16 cellular contexts compared by ENCODE assay signal in the genomic region with DNA sequence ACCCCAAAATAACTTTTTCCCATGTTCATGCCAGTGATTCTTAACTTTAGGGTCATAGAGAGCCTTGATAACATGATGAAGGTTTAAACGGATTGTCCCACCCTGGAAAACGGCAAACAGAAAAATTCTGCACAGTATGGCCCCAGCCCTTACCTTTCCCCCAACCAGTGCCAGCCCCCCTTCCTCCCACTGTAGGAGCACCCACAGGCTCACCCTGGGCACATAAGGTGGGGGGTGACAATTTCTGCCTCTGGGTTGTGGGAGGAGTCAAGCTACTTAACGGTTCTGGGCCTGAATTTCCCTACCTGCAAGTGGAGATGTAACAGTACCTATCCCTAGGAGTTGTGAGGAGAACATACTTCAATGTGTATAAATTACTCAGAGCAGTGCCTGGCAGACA. TPM values are rescaled to one million over a fixed set of nuclear protein-coding genes. Genes with fewer than 3 reads are reported as not detected.
DNase-seq lines count a peak whose midpoint lies in the region; ATAC-seq and TF ChIP-seq lines count a peak whose summit lies in the region.
"Had no signal": no experiment of that assay in that cellular context is flagged by ENCODE, and none has a peak within 500 bp of the region (broad histone marks: within the 10 kb centered on the region; RNA-seq: fewer than 3 reads in every experiment).

No MANE protein-coding gene starts in this region.

- H3K23ac ChIP-seq in mesenchymal stem cell (ENCODE audit: low read length in 2 of 2) = no peak overlapping the region

- H2BK5ac ChIP-seq in mesenchymal stem cell (ENCODE audit: low read depth, low read length, poor library complexity, severe bottlenecking) = no peak overlapping the region

- no peak overlapping the region for H2AK5ac ChIP-seq in mesenchymal stem cell (ENCODE audit: low read length, severe bottlenecking)

- H3K14ac ChIP-seq in mesenchymal stem cell (ENCODE audit: low read length in 2 of 2) = no peak overlapping the region

- H3K9me3 Mint-ChIP-seq in activated CD8-positive, alpha-beta T cell treated with anti-CD3 and anti-CD28 coated beads for 36 hours = no peaks in the 10 kb centered on the region
- no peaks in the 10 kb centered on the region for H3K9me3 Mint-ChIP-seq in activated CD8-positive, alpha-beta T cell treated with anti-CD3 and anti-CD28 coated beads, Interleukin-2, amount 10 ng/mL, durations not matched to agents 7 days and 5 days (ENCODE audit: insufficient read depth)
- H3K9me3 Mint-ChIP-seq in activated CD4-positive, alpha-beta memory T cell treated with anti-CD3 and anti-CD28 coated beads for 36 hours = no peaks in the 10 kb centered on the region
- H3K9me3 Mint-ChIP-seq in activated T-helper 1 cell treated with anti-CD3 and anti-CD28 coated beads, Interleukin-12 subunit alpha, Interleukin-12 subunit beta, Interleukin-2, Interleukin-4 antibody, amounts not matched to agents 30 ng/mL and 10 ng/mL and 1 ng/mL, durations not matched to agents 14 hours and 24 hours and 36 hours = no peaks in the 10 kb centered on the region
- H3K9me3 Mint-ChIP-seq: naive B cell; T-helper 1 cell treated with Interleukin-12 subunit alpha and Interleukin-12 subunit beta and Interleukin-4 antibody, amounts not matched to agents 30 μg/mL and 1 μg/mL, for 36 hours had no signal

- peak overlapping the region; percentile 15 for H3K27ac ChIP-seq in mesenchymal stem cell (ENCODE audit: low read length, poor library complexity, severe bottlenecking)
- H3K27ac ChIP-seq in temporal lobe (ENCODE audit: low read depth, low read length) = peak overlapping the region; percentile 63
- H3K27ac ChIP-seq: A549 had no signal

- H2BK120ac ChIP-seq in mesenchymal stem cell (ENCODE audit: low read depth, low read length) = no peak overlapping the region

- peak overlapping the region; percentile 53 for H3K9ac ChIP-seq in mesenchymal stem cell (ENCODE audit: low read length)

- H3K36me3 Mint-ChIP-seq in activated CD8-positive, alpha-beta T cell treated with anti-CD3 and anti-CD28 coated beads for 36 hours (ENCODE audit: low read depth) = peaks cover 12% of the 10 kb centered on the region
- H3K36me3 Mint-ChIP-seq in activated CD8-positive, alpha-beta T cell treated with anti-CD3 and anti-CD28 coated beads, Interleukin-2, amount 10 ng/mL, durations not matched to agents 7 days and 5 days (ENCODE audit: low read depth) = peaks cover 37% of the 10 kb centered on the region
- peaks cover 16% of the 10 kb centered on the region for H3K36me3 Mint-ChIP-seq in activated CD4-positive, alpha-beta memory T cell treated with anti-CD3 and anti-CD28 coated beads for 36 hours
- H3K36me3 Mint-ChIP-seq in activated T-helper 1 cell treated with anti-CD3 and anti-CD28 coated beads, Interleukin-12 subunit alpha, Interleukin-12 subunit beta, Interleukin-2, Interleukin-4 antibody, amounts not matched to agents 30 ng/mL and 10 ng/mL and 1 ng/mL, durations not matched to agents 14 hours and 24 hours and 36 hours (ENCODE audit: low read depth) = peaks cover 6% of the 10 kb centered on the region
- H3K36me3 Mint-ChIP-seq: naive B cell had no signal

- H3K27me3 ChIP-seq in mesenchymal stem cell (ENCODE audit: control insufficient read depth in 1 of 2, insufficient read depth in 1 of 2, low read length in 2 of 2) = no peaks in the 10 kb centered on the region
- H3K27me3 ChIP-seq: brain microvascular endothelial cell had no signal

- no peak for DNase-seq in activated CD8-positive, alpha-beta T cell treated with anti-CD3 and anti-CD28 coated beads for 36 hours
- no peak for DNase-seq in activated CD8-positive, alpha-beta T cell treated with anti-CD3 and anti-CD28 coated beads, Interleukin-2, amount 10 ng/mL, durations not matched to agents 7 days and 5 days
- no peak for DNase-seq in activated CD4-positive, alpha-beta memory T cell treated with anti-CD3 and anti-CD28 coated beads for 36 hours
- DNase-seq in mesenchymal stem cell (no peak), erythroblast (lab: John Stamatoyannopoulos, UW) (no peak), GM19240 (ENCODE audit: insufficient read length, low spot score) (no peak)
- no peak for DNase-seq in activated T-helper 1 cell treated with anti-CD3 and anti-CD28 coated beads, Interleukin-12 subunit alpha, Interleukin-12 subunit beta, Interleukin-2, Interleukin-4 antibody, amounts not matched to agents 30 ng/mL and 10 ng/mL and 1 ng/mL, durations not matched to agents 14 hours and 24 hours and 36 hours (ENCODE audit: low spot score)
- DNase-seq: activated CD8-positive, alpha-beta memory T cell treated with anti-CD3 and anti-CD28 coated beads, Interleukin-2, amount 10 ng/mL, durations not matched to agents 7 days and 5 days; brain microvascular endothelial cell; naive B cell; NCI-H2029 treated with DMSO at 0.1 percent for 48 hours; stimulated activated naive CD4-positive, alpha-beta T cell had no signal

- peak overlapping the region in 1 of 2 experiments; percentile 76 for H3K18ac ChIP-seq in mesenchymal stem cell (ENCODE audit: low read depth in 1 of 2, low read length in 2 of 2)

- H3K36me3 ChIP-seq in mesenchymal stem cell (ENCODE audit: control insufficient read depth in 1 of 2, insufficient read depth in 2 of 2, low read depth in 1 of 2, low read length in 2 of 2) = peaks cover 76 to 81% of the 10 kb centered on the region in 2 experiments

- H3K4ac ChIP-seq in mesenchymal stem cell (ENCODE audit: low read depth in 1 of 2, low read length in 2 of 2) = peak overlapping the region in 1 of 2 experiments; percentile 59

- H2BK15ac ChIP-seq in mesenchymal stem cell (ENCODE audit: low read depth, poor library complexity, severe bottlenecking) = no peak overlapping the region

- no peak overlapping the region for H4K8ac ChIP-seq in mesenchymal stem cell (ENCODE audit: low read length)

- H3K9me3 ChIP-seq in mesenchymal stem cell (ENCODE audit: control insufficient read depth, low read length) = no peaks in the 10 kb centered on the region
- H3K9me3 ChIP-seq: A549 had no signal

- no peak overlapping the region for H2AFZ ChIP-seq in mesenchymal stem cell (ENCODE audit: low read depth, low read length)

- H3K4me3 ChIP-seq in mesenchymal stem cell (ENCODE audit: insufficient read depth in 1 of 2, low read depth in 1 of 2, low read length in 2 of 2) = no peak overlapping the region
- H3K4me3 ChIP-seq: A549 had no signal

- peak overlapping the region; percentile 4 for H3K27ac Mint-ChIP-seq in activated CD8-positive, alpha-beta T cell treated with anti-CD3 and anti-CD28 coated beads for 36 hours
- no peak overlapping the region for H3K27ac Mint-ChIP-seq in activated CD8-positive, alpha-beta T cell treated with anti-CD3 and anti-CD28 coated beads, Interleukin-2, amount 10 ng/mL, durations not matched to agents 7 days and 5 days
- H3K27ac Mint-ChIP-seq in activated CD4-positive, alpha-beta memory T cell treated with anti-CD3 and anti-CD28 coated beads for 36 hours = peak overlapping the region; percentile 40
- no peak overlapping the region for H3K27ac Mint-ChIP-seq in activated T-helper 1 cell treated with anti-CD3 and anti-CD28 coated beads, Interleukin-12 subunit alpha, Interleukin-12 subunit beta, Interleukin-2, Interleukin-4 antibody, amounts not matched to agents 30 ng/mL and 10 ng/mL and 1 ng/mL, durations not matched to agents 14 hours and 24 hours and 36 hours
- H3K27ac Mint-ChIP-seq: activated CD8-positive, alpha-beta memory T cell treated with anti-CD3 and anti-CD28 coated beads, Interleukin-2, amount 10 ng/mL, durations not matched to agents 7 days and 5 days; T-helper 1 cell treated with Interleukin-12 subunit alpha and Interleukin-12 subunit beta and Interleukin-4 antibody, amounts not matched to agents 30 μg/mL and 1 μg/mL, for 36 hours had no signal

- no peaks in the 10 kb centered on the region for H3K27me3 Mint-ChIP-seq in activated CD8-positive, alpha-beta T cell treated with anti-CD3 and anti-CD28 coated beads for 36 hours
- no peaks in the 10 kb centered on the region for H3K27me3 Mint-ChIP-seq in activated CD8-positive, alpha-beta T cell treated with anti-CD3 and anti-CD28 coated beads, Interleukin-2, amount 10 ng/mL, durations not matched to agents 7 days and 5 days (ENCODE audit: low read depth)
- no peaks in the 10 kb centered on the region for H3K27me3 Mint-ChIP-seq in activated CD4-positive, alpha-beta memory T cell treated with anti-CD3 and anti-CD28 coated beads for 36 hours
- H3K27me3 Mint-ChIP-seq in activated T-helper 1 cell treated with anti-CD3 and anti-CD28 coated beads, Interleukin-12 subunit alpha, Interleukin-12 subunit beta, Interleukin-2, Interleukin-4 antibody, amounts not matched to agents 30 ng/mL and 10 ng/mL and 1 ng/mL, durations not matched to agents 14 hours and 24 hours and 36 hours (ENCODE audit: insufficient read depth) = no peaks in the 10 kb centered on the region
- H3K27me3 Mint-ChIP-seq: activated CD8-positive, alpha-beta memory T cell treated with anti-CD3 and anti-CD28 coated beads, Interleukin-2, amount 10 ng/mL, durations not matched to agents 7 days and 5 days; naive B cell had no signal

- H3K4me3 Mint-ChIP-seq in activated CD8-positive, alpha-beta T cell treated with anti-CD3 and anti-CD28 coated beads for 36 hours = no peak overlapping the region
- no peak overlapping the region for H3K4me3 Mint-ChIP-seq in activated CD8-positive, alpha-beta T cell treated with anti-CD3 and anti-CD28 coated beads, Interleukin-2, amount 10 ng/mL, durations not matched to agents 7 days and 5 days
- H3K4me3 Mint-ChIP-seq in activated CD4-positive, alpha-beta memory T cell treated with anti-CD3 and anti-CD28 coated beads for 36 hours = no peak overlapping the region
- no peak overlapping the region for H3K4me3 Mint-ChIP-seq in activated T-helper 1 cell treated with anti-CD3 and anti-CD28 coated beads, Interleukin-12 subunit alpha, Interleukin-12 subunit beta, Interleukin-2, Interleukin-4 antibody, amounts not matched to agents 30 ng/mL and 10 ng/mL and 1 ng/mL, durations not matched to agents 14 hours and 24 hours and 36 hours
- H3K4me3 Mint-ChIP-seq: activated CD8-positive, alpha-beta memory T cell treated with anti-CD3 and anti-CD28 coated beads, Interleukin-2, amount 10 ng/mL, durations not matched to agents 7 days and 5 days; T-helper 1 cell treated with Interleukin-12 subunit alpha and Interleukin-12 subunit beta and Interleukin-4 antibody, amounts not matched to agents 30 μg/mL and 1 μg/mL, for 36 hours had no signal

- CTCF ChIA-PET in activated CD8-positive, alpha-beta T cell treated with anti-CD3 and anti-CD28 coated beads for 36 hours (lab: Charles Lee) = no interaction called here
- CTCF ChIA-PET in activated CD8-positive, alpha-beta T cell treated with anti-CD3 and anti-CD28 coated beads, Interleukin-2, amount 10 ng/mL, durations not matched to agents 7 days and 5 days (lab: Charles Lee) = interaction anchor here (1.8 kb wide), 1 partner anchor 17 kb away, joined by 5 read pairs; no protein-coding TSS in a partner anchor
- CTCF ChIA-PET in activated CD4-positive, alpha-beta memory T cell treated with anti-CD3 and anti-CD28 coated beads for 36 hours (lab: Charles Lee) = no interaction called here

- peaks cover 62% of the 10 kb centered on the region for H3K79me1 ChIP-seq in mesenchymal stem cell (replicated peaks; ENCODE audit: low read length, poor library complexity, severe bottlenecking)

- intact Hi-C loops in activated CD8-positive, alpha-beta T cell treated with anti-CD3 and anti-CD28 coated beads for 36 hours (cut with micrococcal nuclease) = no loop called here
- intact Hi-C loops in activated CD4-positive, alpha-beta memory T cell treated with anti-CD3 and anti-CD28 coated beads for 36 hours (cut with micrococcal nuclease) = no loop called here
- intact Hi-C loops in activated T-helper 1 cell treated with anti-CD3 and anti-CD28 coated beads, Interleukin-12 subunit alpha, Interleukin-12 subunit beta, Interleukin-2, Interleukin-4 antibody, amounts not matched to agents 30 ng/mL and 10 ng/mL and 1 ng/mL, durations not matched to agents 14 hours and 24 hours and 36 hours (cut with micrococcal nuclease) = no loop called here

- H2BK12ac ChIP-seq in mesenchymal stem cell (ENCODE audit: low read length in 2 of 2) = peak overlapping the region in 1 of 2 experiments; percentile 25

- H3K4me2 ChIP-seq in mesenchymal stem cell (ENCODE audit: low read length, poor library complexity, severe bottlenecking) = no peak overlapping the region
- H3K4me2 ChIP-seq: A549 had no signal

- TF ChIP-seq CTCF in activated CD8-positive, alpha-beta T cell treated with anti-CD3 and anti-CD28 coated beads for 36 hours (IDR thresholded peaks at IDR 0.05) = no peak

- H4K91ac ChIP-seq in mesenchymal stem cell (ENCODE audit: low read length) = no peak overlapping the region

- 79% methylated on average over 3 of the region's 3 CpGs for WGBS in mesenchymal stem cell

- POLR2A ChIA-PET in activated CD8-positive, alpha-beta T cell treated with anti-CD3 and anti-CD28 coated beads for 36 hours (lab: Charles Lee) = interaction anchor here (1.2 to 2.1 kb wide), 3 partner anchors 9 to 16 kb away, joined by 3 to 7 read pairs (median 4); no protein-coding TSS in a partner anchor
- POLR2A ChIA-PET in activated CD8-positive, alpha-beta T cell treated with anti-CD3 and anti-CD28 coated beads, Interleukin-2, amount 10 ng/mL, durations not matched to agents 7 days and 5 days (lab: Charles Lee) = no interaction called here
- POLR2A ChIA-PET in activated CD4-positive, alpha-beta memory T cell treated with anti-CD3 and anti-CD28 coated beads for 36 hours (lab: Charles Lee) = no interaction called here

- no peak for ATAC-seq in activated CD8-positive, alpha-beta T cell treated with anti-CD3 and anti-CD28 coated beads for 36 hours
- ATAC-seq in activated CD8-positive, alpha-beta T cell treated with anti-CD3 and anti-CD28 coated beads, Interleukin-2, amount 10 ng/mL, durations not matched to agents 7 days and 5 days = no peak
- ATAC-seq: activated CD8-positive, alpha-beta memory T cell treated with anti-CD3 and anti-CD28 coated beads, Interleukin-2, amount 10 ng/mL, durations not matched to agents 7 days and 5 days; esophagus mucosa had no signal

- no peak for TF ChIP-seq POLR2A in erythroblast (IDR thresholded peaks at IDR 0.05; ENCODE audit: low read length)

- H3K4me1 Mint-ChIP-seq in activated CD8-positive, alpha-beta T cell treated with anti-CD3 and anti-CD28 coated beads for 36 hours (ENCODE audit: low read depth) = peaks cover 6% of the 10 kb centered on the region
- no peaks in the 10 kb centered on the region for H3K4me1 Mint-ChIP-seq in activated CD8-positive, alpha-beta T cell treated with anti-CD3 and anti-CD28 coated beads, Interleukin-2, amount 10 ng/mL, durations not matched to agents 7 days and 5 days (ENCODE audit: low read depth)
- peaks cover 5% of the 10 kb centered on the region for H3K4me1 Mint-ChIP-seq in activated CD4-positive, alpha-beta memory T cell treated with anti-CD3 and anti-CD28 coated beads for 36 hours (ENCODE audit: low read depth)
- no peaks in the 10 kb centered on the region for H3K4me1 Mint-ChIP-seq in activated T-helper 1 cell treated with anti-CD3 and anti-CD28 coated beads, Interleukin-12 subunit alpha, Interleukin-12 subunit beta, Interleukin-2, Interleukin-4 antibody, amounts not matched to agents 30 ng/mL and 10 ng/mL and 1 ng/mL, durations not matched to agents 14 hours and 24 hours and 36 hours (ENCODE audit: low read depth)
- H3K4me1 Mint-ChIP-seq: activated CD8-positive, alpha-beta memory T cell treated with anti-CD3 and anti-CD28 coated beads, Interleukin-2, amount 10 ng/mL, durations not matched to agents 7 days and 5 days had no signal

- H3K4me1 ChIP-seq in mesenchymal stem cell (ENCODE audit: control insufficient read depth, insufficient read depth, low read depth, low read length) = peaks cover 51% of the 10 kb centered on the region

RNA-seq across cellular contexts. Expression of a gene that starts 18.1 kb away (rescaled TPM):
- 10 to 100 TPM; 47.3 to 55.2 TPM for total RNA-seq in activated CD8-positive, alpha-beta T cell treated with anti-CD3 and anti-CD28 coated beads for 36 hours
- 10 to 100 TPM; 46.2 to 52.5 TPM for total RNA-seq in activated CD8-positive, alpha-beta T cell treated with anti-CD3 and anti-CD28 coated beads, Interleukin-2, amount 10 ng/mL, durations not matched to agents 7 days and 5 days
- total RNA-seq in activated CD4-positive, alpha-beta memory T cell treated with anti-CD3 and anti-CD28 coated beads for 36 hours = 10 to 100 TPM; 41.9 to 48.5 TPM
- polyA plus RNA-seq in mesenchymal stem cell (2013, experiment 1 of 2) = 4.5 TPM
- polyA plus RNA-seq in mesenchymal stem cell (2013, experiment 2 of 2) = 4.2 TPM
- total RNA-seq in temporal lobe = 5.7 TPM
- 67.1 and 69.5 TPM in 2 replicates for total RNA-seq in activated T-helper 1 cell treated with anti-CD3 and anti-CD28 coated beads, Interleukin-12 subunit alpha, Interleukin-12 subunit beta, Interleukin-2, Interleukin-4 antibody, amounts not matched to agents 30 ng/mL and 10 ng/mL and 1 ng/mL, durations not matched to agents 14 hours and 24 hours and 36 hours

RNA-seq across cellular contexts. Expression of a gene that starts 18.4 kb away (rescaled TPM):
- 10 to 100 TPM; 10.4 to 11.6 TPM for total RNA-seq in activated CD8-positive, alpha-beta T cell treated with anti-CD3 and anti-CD28 coated beads for 36 hours
- total RNA-seq in activated CD8-positive, alpha-beta T cell treated with anti-CD3 and anti-CD28 coated beads, Interleukin-2, amount 10 ng/mL, durations not matched to agents 7 days and 5 days = 10 to 100 TPM; 16.7 to 17.4 TPM
- total RNA-seq in activated CD4-positive, alpha-beta memory T cell treated with anti-CD3 and anti-CD28 coated beads for 36 hours = 10 to 100 TPM; 14.9 to 15.9 TPM
- 44.0 TPM for polyA plus RNA-seq in mesenchymal stem cell (2013, experiment 1 of 2)
- polyA plus RNA-seq in mesenchymal stem cell (2013, experiment 2 of 2) = 43.8 TPM
- 29.0 TPM for total RNA-seq in temporal lobe
- 21.5 and 24.7 TPM in 2 replicates for total RNA-seq in activated T-helper 1 cell treated with anti-CD3 and anti-CD28 coated beads, Interleukin-12 subunit alpha, Interleukin-12 subunit beta, Interleukin-2, Interleukin-4 antibody, amounts not matched to agents 30 ng/mL and 10 ng/mL and 1 ng/mL, durations not matched to agents 14 hours and 24 hours and 36 hours

Comparison
In these comparisons a context has a peak if more than half of its experiments do, and no peak if none do; other contexts are left out.
1. H3K27ac Mint-ChIP-seq: peak in activated CD8-positive, alpha-beta T cell treated with anti-CD3 and anti-CD28 coated beads for 36 hours (single experiment) and activated CD4-positive, alpha-beta memory T cell treated with anti-CD3 and anti-CD28 coated beads for 36 hours (single experiment); none in activated CD8-positive, alpha-beta T cell treated with anti-CD3 and anti-CD28 coated beads, Interleukin-2, amount 10 ng/mL, durations not matched to agents 7 days and 5 days (single experiment) and activated T-helper 1 cell treated with anti-CD3 and anti-CD28 coated beads, Interleukin-12 subunit alpha, Interleukin-12 subunit beta, Interleukin-2, Interleukin-4 antibody, amounts not matched to agents 30 ng/mL and 10 ng/mL and 1 ng/mL, durations not matched to agents 14 hours and 24 hours and 36 hours (single experiment).